10 cellular contexts compared by ENCODE assay signal in genomic region chr1:154969246-154969645, GRCh38.
DNase-seq lines count a peak whose midpoint lies in the region; TF ChIP-seq lines count a peak whose summit lies in the region.
"Had no signal": no experiment of that assay in that cellular context is flagged by ENCODE, and none has a peak within 500 bp of the region (broad histone marks: within the 10 kb centered on the region; RNA-seq: fewer than 3 reads in every experiment).

No MANE protein-coding gene starts in this region.

- H3K4me3 ChIP-seq in AG09309 (ENCODE audit: control insufficient read depth, low read depth, low read length) (peak overlapping the region; percentile 94), MM.1S (ENCODE audit: low read length) (no peak overlapping the region)
- H3K4me3 ChIP-seq in effector memory CD4-positive, alpha-beta T cell (ENCODE audit: insufficient read depth, low read depth, low read length, poor library complexity, severe bottlenecking): no peak overlapping the region

- H3K27ac Mint-ChIP-seq in nephron: peak overlapping the region; percentile 47 to 68 (median 61)

- TF ChIP-seq CTCF in AG09309 (IDR thresholded peaks at IDR 0.05; ENCODE audit: control insufficient read depth, insufficient read depth, low read depth, low read length, missing control alignments) (no peak), MM.1S (IDR thresholded peaks at IDR 0.05; ENCODE audit: low read length) (no peak), nephron (IDR thresholded peaks at IDR 0.05; ENCODE audit: unreplicated experiment in 3 of 3) (no peak)

- no peaks in the 10 kb centered on the region for H3K27me3 ChIP-seq in MM.1S (replicated peaks; ENCODE audit: insufficient read depth, low read length)
- H3K27me3 ChIP-seq in effector memory CD4-positive, alpha-beta T cell (replicated peaks; ENCODE audit: control insufficient read depth, insufficient read depth, low read length, poor library complexity, severe bottlenecking): no peaks in the 10 kb centered on the region

- H3K9me3 ChIP-seq in MM.1S (replicated peaks; ENCODE audit: insufficient read depth, low read length): no peaks in the 10 kb centered on the region
- no peaks in the 10 kb centered on the region for H3K9me3 ChIP-seq in effector memory CD4-positive, alpha-beta T cell (ENCODE audit: control insufficient read depth, low read length)

- H3K9me3 Mint-ChIP-seq in nephron: no peaks in the 10 kb centered on the region

- H3K4me1 ChIP-seq in MM.1S (ENCODE audit: low read length): peaks cover 34% of the 10 kb centered on the region
- H3K4me1 ChIP-seq in effector memory CD4-positive, alpha-beta T cell (ENCODE audit: control insufficient read depth, insufficient read depth, low read length, poor library complexity, severe bottlenecking): peaks cover 9% of the 10 kb centered on the region

- H3K36me3 Mint-ChIP-seq in nephron (ENCODE audit: low read depth): peaks cover 23% of the 10 kb centered on the region

- H4K20me1 ChIP-seq in MM.1S (ENCODE audit: insufficient read depth, low read length): no peaks in the 10 kb centered on the region

- H3K79me2 ChIP-seq in MM.1S (ENCODE audit: low read length): peaks cover 92% of the 10 kb centered on the region

- no peaks in the 10 kb centered on the region for H3K9me2 ChIP-seq in MM.1S (replicated peaks; ENCODE audit: insufficient read depth, low read length)

- H3K4me2 ChIP-seq in MM.1S (ENCODE audit: low read depth, low read length): peak overlapping the region; percentile 86; the same call in 1 of the 2 replicates

- no peak overlapping the region for H2AFZ ChIP-seq in MM.1S (ENCODE audit: low read length)

- peaks cover 20% of the 10 kb centered on the region for H3K36me3 ChIP-seq in MM.1S (replicated peaks; ENCODE audit: insufficient read depth, low read length)
- H3K36me3 ChIP-seq in effector memory CD4-positive, alpha-beta T cell (ENCODE audit: control insufficient read depth, insufficient read depth, low read length): peaks cover 47% of the 10 kb centered on the region

- H3K4me1 Mint-ChIP-seq in nephron: peaks cover 32% of the 10 kb centered on the region

- peak overlapping the region; percentile 84 to 86 (median 86) for H3K4me3 Mint-ChIP-seq in nephron

- no peak overlapping the region; the same call in 1 of the 2 replicates for H3K9ac ChIP-seq in MM.1S (ENCODE audit: low read length)

- H3K27me3 Mint-ChIP-seq in nephron (ENCODE audit: low read depth): no peaks in the 10 kb centered on the region

- H3K27ac ChIP-seq in MM.1S (ENCODE audit: low read length): no peak overlapping the region
- H3K27ac ChIP-seq in effector memory CD4-positive, alpha-beta T cell (ENCODE audit: insufficient read depth, low read length, poor library complexity, severe bottlenecking): peak overlapping the region; percentile 20

- H3F3A ChIP-seq in MM.1S (ENCODE audit: insufficient read depth, low read length): peaks cover 22% of the 10 kb centered on the region

- DNase-seq in AG09309 (ENCODE audit: low read depth) (no peak), MM.1S (no peak), NCI-H524 treated with DMSO at 0.1 percent for 48 hours (lab: John Stamatoyannopoulos, UW) (no peak), superior temporal gyrus (ENCODE audit: extremely low spot score) (no peak), NCI-H2196 (lab: John Stamatoyannopoulos, UW; ENCODE audit: unreplicated experiment) (no peak)
- DNase-seq in effector memory CD4-positive, alpha-beta T cell: no peak
- DNase-seq in stimulated activated CD4-positive, alpha-beta T cell treated with anti-CD3 and anti-CD28 coated beads, Interleukin-12 subunit alpha, Interleukin-12 subunit beta, amount 100 ng/mL, for 4 hours: no peak
- DNase-seq: kidney glomerular epithelial cell, NCI-H2029 treated with DMSO at 0.1 percent for 48 hours had no signal
